Comparison of ENCODE assay signal across 23 cellular contexts in the genomic region with DNA sequence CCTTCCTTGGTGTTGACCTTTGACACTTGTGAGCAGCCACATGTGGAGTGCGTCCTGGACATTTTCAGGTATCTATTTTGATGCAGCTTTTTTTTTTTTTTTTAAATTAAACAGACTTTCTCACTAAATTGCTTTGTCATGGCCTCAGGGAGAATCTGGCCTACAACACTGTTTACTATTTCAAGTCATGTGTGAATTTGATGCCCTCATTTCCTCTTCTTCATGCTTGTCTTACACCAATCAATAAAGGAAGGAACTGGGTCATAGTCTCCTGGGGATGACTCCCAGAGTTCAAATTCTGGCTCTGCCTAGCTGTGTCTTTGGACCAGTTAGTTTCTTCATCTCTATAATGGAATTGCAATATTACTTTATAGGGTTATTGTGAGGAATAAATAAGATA.
"Had no signal": no experiment of that assay in that cellular context is flagged by ENCODE, and none has a peak within 500 bp of the region (broad histone marks: within the 10 kb centered on the region; RNA-seq: fewer than 3 reads in every experiment).

No MANE protein-coding gene starts in this region.

- H3K4me3 ChIP-seq: esophagus muscularis mucosa, gastrocnemius medialis, left ventricle myocardium inferior, skin epidermis, thoracic aorta, uterus had no signal

- H3K4me1 ChIP-seq: esophagus muscularis mucosa, uterus had no signal

- H3K27me3 ChIP-seq: esophagus muscularis mucosa, gastrocnemius medialis, neutrophil, uterus had no signal

- H3K36me3 ChIP-seq: esophagus muscularis mucosa, gastrocnemius medialis, left ventricle myocardium inferior, neutrophil, thoracic aorta, uterus had no signal

- H3K9me3 ChIP-seq: esophagus muscularis mucosa, gastrocnemius medialis, left ventricle myocardium inferior, neutrophil, thoracic aorta, uterus had no signal

- DNase-seq: activated CD4-positive, alpha-beta T cell treated with anti-CD3 and anti-CD28 coated beads for 4 hours; activated CD4-positive, alpha-beta T cell treated with anti-CD3 and anti-CD28 coated beads, Interleukin-2, amount 50 U/mL, for 4 hours; activated naive CD4-positive, alpha-beta T cell; activated T-cell treated with anti-CD3 and anti-CD28 coated beads for 4 hours; activated T-cell treated with anti-CD3 and anti-CD28 coated beads, Interleukin-2, amount 50 U/mL, for 72 hours; anterior cingulate cortex; endodermal cell; gastrocnemius medialis; glutamatergic neuron; left ventricle myocardium inferior; nephron progenitor cell; retina; stimulated activated CD4-positive, alpha-beta T cell treated with anti-CD3 and anti-CD28 coated beads, Interleukin-12 subunit alpha, Interleukin-12 subunit beta, amount 100 ng/mL, for 4 hours; stimulated activated CD4-positive, alpha-beta T cell treated with anti-CD3 and anti-CD28 coated beads, Interleukin-4, amount 100 ng/mL, for 1 hour; trophoblast cell; uterus had no signal

- ATAC-seq: activated T-cell treated with anti-CD3 and anti-CD28 coated beads, Interleukin-2, amount 50 U/mL, for 72 hours; gastrocnemius medialis; sciatic nerve; stimulated activated effector memory CD8-positive, alpha-beta T cell treated with anti-CD3 and anti-CD28 coated beads, Interleukin-12 subunit alpha, Interleukin-12 subunit beta, amount 100 ng/mL, for 72 hours had no signal

- H3K27ac ChIP-seq: esophagus muscularis mucosa, gastrocnemius medialis, left ventricle myocardium inferior, neutrophil, skin epidermis, thoracic aorta, uterus, VCaP had no signal
